ENCODE assay signal across 29 cellular contexts in genomic region chr17:61694095-61694494, GRCh38.
"Had no signal": no experiment of that assay in that cellular context is flagged by ENCODE, and none has a peak within 500 bp of the region (broad histone marks: within the 10 kb centered on the region; RNA-seq: fewer than 3 reads in every experiment).

No MANE protein-coding gene starts in this region.

- H3K79me2 ChIP-seq: hepatocyte had no signal

- FAIRE-seq: colon had no signal

- H3K4me3 Mint-ChIP-seq: memory B cell; naive thymus-derived CD8-positive, alpha-beta T cell; nephron progenitor cell; stimulated activated naive CD8-positive, alpha-beta T cell treated with anti-CD3 and anti-CD28 coated beads, Interleukin-15, amount 100 ng/mL, for 72 hours had no signal

- H3K27ac Mint-ChIP-seq: memory B cell; naive thymus-derived CD8-positive, alpha-beta T cell; nephron progenitor cell; progenitor cell of endocrine pancreas; stimulated activated naive CD8-positive, alpha-beta T cell treated with anti-CD3 and anti-CD28 coated beads, Interleukin-15, amount 100 ng/mL, for 72 hours had no signal

- H3K4me2 ChIP-seq: hepatocyte, smooth muscle cell had no signal

- H3K27ac ChIP-seq: dorsolateral prefrontal cortex, epithelial cell of prostate, foreskin keratinocyte, gastroesophageal sphincter, heart left ventricle, hepatocyte, ovary, right lobe of liver, thyroid gland, vagina had no signal

- H3K27me3 ChIP-seq: dorsolateral prefrontal cortex, foreskin keratinocyte, gastroesophageal sphincter, heart left ventricle, hepatocyte, ovary, right lobe of liver, thyroid gland, vagina had no signal

- H2AFZ ChIP-seq: hepatocyte had no signal

- ATAC-seq: esophagus mucosa; foreskin keratinocyte; gastroesophageal sphincter; heart left ventricle; left lobe of liver; naive thymus-derived CD8-positive, alpha-beta T cell; right lobe of liver; stimulated activated naive CD8-positive, alpha-beta T cell treated with anti-CD3 and anti-CD28 coated beads, Interleukin-15, amount 100 ng/mL, for 72 hours had no signal

- H3K36me3 ChIP-seq: gastroesophageal sphincter, heart left ventricle, ovary, right lobe of liver, thyroid gland, vagina had no signal

- H3K4me1 Mint-ChIP-seq: memory B cell; naive thymus-derived CD8-positive, alpha-beta T cell; nephron progenitor cell; stimulated activated naive CD8-positive, alpha-beta T cell treated with anti-CD3 and anti-CD28 coated beads, Interleukin-15, amount 100 ng/mL, for 72 hours had no signal

- DNase-seq: dorsolateral prefrontal cortex; effector CD4-positive, alpha-beta T cell; foreskin keratinocyte; heart left ventricle; kidney; naive thymus-derived CD8-positive, alpha-beta T cell; nephron progenitor cell; nucleus accumbens; ovary; right lobe of liver; stimulated activated CD4-positive, alpha-beta T cell treated with anti-CD3 and anti-CD28 coated beads, Interleukin-12 subunit alpha, Interleukin-12 subunit beta, amount 100 ng/mL, for 4 hours; stimulated activated CD4-positive, alpha-beta T cell treated with anti-CD3 and anti-CD28 coated beads, Interleukin-1b, Interleukin-23, amount 100 ng/mL, for 48 hours; stimulated activated CD4-positive, alpha-beta T cell treated with anti-CD3 and anti-CD28 coated beads, Interleukin-4, amount 100 ng/mL, for 1 hour; stimulated activated CD8-positive, alpha-beta memory T cell treated with anti-CD3 and anti-CD28 coated beads, Interleukin-4, amount 100 ng/mL, for 48 hours; stimulated activated naive CD4-positive, alpha-beta T cell; stimulated activated naive CD8-positive, alpha-beta T cell treated with anti-CD3 and anti-CD28 coated beads, Interleukin-15, amount 100 ng/mL, for 72 hours; thyroid gland; trophoblast cell had no signal

- H3K4me3 ChIP-seq: dorsolateral prefrontal cortex, gastroesophageal sphincter, heart left ventricle, hepatocyte, lung, ovary, right lobe of liver, smooth muscle cell, thyroid gland, vagina had no signal

- H3K9me3 ChIP-seq: ovary, right lobe of liver, thyroid gland, vagina had no signal

- H3K27me3 Mint-ChIP-seq: memory B cell; progenitor cell of endocrine pancreas; stimulated activated naive CD8-positive, alpha-beta T cell treated with anti-CD3 and anti-CD28 coated beads, Interleukin-15, amount 100 ng/mL, for 72 hours had no signal

- H3K4me1 ChIP-seq: foreskin keratinocyte, gastroesophageal sphincter, heart left ventricle, right lobe of liver, thyroid gland, vagina had no signal
